In genomic region chr20:47744803-47745202, GRCh38 we compare ENCODE assay signal across 21 cellular contexts. TPM values are rescaled to one million over a fixed set of nuclear protein-coding genes. Genes with fewer than 3 reads are reported as not detected.
DNase-seq lines count a peak whose midpoint lies in the region; ATAC-seq, FAIRE-seq and TF ChIP-seq lines count a peak whose summit lies in the region.
"Had no signal": no experiment of that assay in that cellular context is flagged by ENCODE, and none has a peak within 500 bp of the region (broad histone marks: within the 10 kb centered on the region; RNA-seq: fewer than 3 reads in every experiment).

No MANE protein-coding gene starts in this region.

- TF ChIP-seq EP300 in gastroesophageal sphincter (IDR thresholded peaks at IDR 0.05): no peak

- H3K4me3 ChIP-seq in heart left ventricle: no peak overlapping the region
- no peak overlapping the region for H3K4me3 ChIP-seq in mucosa of descending colon
- no peak overlapping the region for H3K4me3 ChIP-seq in gastroesophageal sphincter
- H3K4me3 ChIP-seq: BLaER1, GM23248 had no signal

- no peak for TF ChIP-seq CTCF in heart left ventricle (IDR thresholded peaks at IDR 0.05)
- TF ChIP-seq CTCF in mucosa of descending colon (IDR thresholded peaks at IDR 0.05): no peak
- TF ChIP-seq CTCF in gastroesophageal sphincter (IDR thresholded peaks at IDR 0.05): no peak

- H3K36me3 ChIP-seq in heart left ventricle: no peaks in the 10 kb centered on the region
- H3K36me3 ChIP-seq in mucosa of descending colon (ENCODE audit: low read depth): no peaks in the 10 kb centered on the region
- no peaks in the 10 kb centered on the region for H3K36me3 ChIP-seq in gastroesophageal sphincter
- H3K36me3 ChIP-seq: BLaER1 had no signal

- H3K9me3 ChIP-seq in heart left ventricle (no peaks in the 10 kb centered on the region), mucosa of descending colon (no peaks in the 10 kb centered on the region), gastroesophageal sphincter (no peaks in the 10 kb centered on the region)
- H3K9me3 ChIP-seq: BLaER1, Caco-2 had no signal

- H3K4me1 ChIP-seq in heart left ventricle: peaks cover 0 to 29% (median 14%) of the 10 kb centered on the region in 12 donors
- H3K4me1 ChIP-seq in mucosa of descending colon (ENCODE audit: low read depth): peaks cover 3% of the 10 kb centered on the region
- peaks cover 0 to 46% (median 10%) of the 10 kb centered on the region in 3 donors for H3K4me1 ChIP-seq in gastroesophageal sphincter
- H3K4me1 ChIP-seq: Caco-2 had no signal

- DNase-seq in Right ventricle myocardium superior (peak; percentile 6), heart left ventricle (no peak), mucosa of descending colon (no peak), urothelium cell line (ENCODE audit: low spot score) (no peak)
- no peak for DNase-seq in stimulated activated naive CD4-positive, alpha-beta T cell treated with Interleukin-2 at 50 U/mL for 16 hours (lab: John Stamatoyannopoulos, UW)
- DNase-seq: Caco-2; CD4-positive, CD25-positive, alpha-beta regulatory T cell; CD8-positive, alpha-beta T cell; DMS153; DND-41; GM23248; H7; HCEC 1CT had no signal

- ATAC-seq in Right ventricle myocardium superior (ENCODE audit: poor library complexity) (no peak), heart left ventricle (no peak), mucosa of descending colon (peak; percentile 27), gastroesophageal sphincter (no peak)
- ATAC-seq: CD8-positive, alpha-beta T cell had no signal

- intact Hi-C loops in Right ventricle myocardium superior (cut with DNase I) (no loop called here), heart left ventricle (cut with DNase I) (loop anchor here in 1 of 10 donors (5.0 kb wide), 1 partner anchor 32 kb away; no protein-coding TSS in a partner anchor), mucosa of descending colon (cut with DNase I, micrococcal nuclease) (no loop called here)

- H3K27ac ChIP-seq in heart left ventricle: no peak overlapping the region
- no peak overlapping the region for H3K27ac ChIP-seq in gastroesophageal sphincter
- H3K27ac ChIP-seq: 22Rv1, BLaER1, C4-2B, GM23248 had no signal

- H3K27me3 ChIP-seq in heart left ventricle: no peaks in the 10 kb centered on the region
- no peaks in the 10 kb centered on the region for H3K27me3 ChIP-seq in gastroesophageal sphincter
- H3K27me3 ChIP-seq: BLaER1 had no signal

- TF ChIP-seq POLR2A in heart left ventricle (IDR thresholded peaks at IDR 0.05): no peak
- TF ChIP-seq POLR2A in gastroesophageal sphincter (IDR thresholded peaks at IDR 0.05): no peak

- FAIRE-seq in urothelium cell line (lab: Jason Lieb, UNC): peak; percentile 20
- FAIRE-seq: A204.1, G401.6, GM12892, H1 had no signal

- WGBS in heart left ventricle, 4 donors: 96 to 99% (median 96%) methylated on average over 4 of the region's 4 CpGs
- 92 to 93% methylated on average over 2 of the region's 4 CpGs for WGBS in gastroesophageal sphincter (ENCODE audit: low coverage in 1 of 2), 2 donors

RNA-seq across cellular contexts. Expression of gene SULF2, which starts 40.5 kb away (rescaled TPM):
- total RNA-seq in Right ventricle myocardium superior (32.0 TPM), heart left ventricle (10 to 100 TPM; 16.7 to 51.5 (median 33.6) TPM), mucosa of descending colon (100 to 1,000 TPM; 102 to 181 (median 144) TPM), gastroesophageal sphincter (100 to 1,000 TPM in 1 of 4 donors, 10 to 100 TPM in 3; 41.2 to 177 (median 62.3) TPM)
- 10 to 100 TPM; 16.9 to 26.0 TPM for polyA plus RNA-seq in heart left ventricle
- total RNA-seq: CD4-positive, CD25-positive, alpha-beta regulatory T cell had no signal
